Comparison of ENCODE assay signal across 14 cellular contexts in the genomic region with DNA sequence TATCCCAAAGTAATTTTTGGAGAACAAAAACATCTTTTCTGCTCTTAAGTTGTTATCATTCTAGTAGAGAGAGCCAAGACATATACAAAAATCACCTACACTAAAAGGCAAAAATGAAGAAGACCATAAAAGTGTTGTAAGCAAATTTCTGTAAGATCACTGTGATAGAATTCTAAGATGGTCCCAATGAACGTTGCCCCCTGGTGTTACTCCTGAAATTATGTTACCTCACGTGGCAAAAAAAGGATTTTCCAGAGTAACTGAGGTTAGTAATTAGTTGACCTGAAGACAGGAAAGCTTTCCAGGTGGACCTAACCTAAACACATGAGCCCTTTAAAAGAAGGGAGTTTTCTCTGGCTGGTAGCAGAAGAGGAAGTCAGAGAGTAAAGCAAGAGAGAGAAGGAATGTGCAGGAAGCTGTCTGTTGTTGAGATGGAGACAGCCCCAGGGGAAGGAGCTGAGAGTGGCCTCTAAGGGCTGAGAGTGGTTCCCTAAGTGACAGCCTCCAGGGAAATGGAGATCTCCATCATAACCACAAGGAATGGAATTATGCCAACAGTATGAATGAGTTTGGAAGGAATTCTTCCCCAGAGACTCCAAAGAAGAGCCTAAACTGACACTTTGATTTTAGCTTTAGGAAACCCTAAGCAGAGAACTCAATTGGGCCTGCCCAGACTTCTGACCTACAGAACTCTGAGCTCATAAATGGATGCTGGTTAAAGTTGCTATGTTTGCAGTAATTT.
DNase-seq lines count a peak whose midpoint lies in the region; ATAC-seq, FAIRE-seq and TF ChIP-seq lines count a peak whose summit lies in the region.
"Had no signal": no experiment of that assay in that cellular context is flagged by ENCODE, and none has a peak within 500 bp of the region (broad histone marks: within the 10 kb centered on the region; RNA-seq: fewer than 3 reads in every experiment).

No MANE protein-coding gene starts in this region.

- peaks cover 11% of the 10 kb centered on the region for H3K4me1 Mint-ChIP-seq in astrocyte (ENCODE audit: low read depth, unreplicated experiment)

- no peak overlapping the region for H3K9ac ChIP-seq in astrocyte (ENCODE audit: low read length)

- H3K27ac ChIP-seq in astrocyte (ENCODE audit: low read depth, low read length) (no peak overlapping the region), left lung (no peak overlapping the region), pancreas (no peak overlapping the region)
- no peak overlapping the region for H3K27ac ChIP-seq in effector memory CD4-positive, alpha-beta T cell (ENCODE audit: insufficient read depth, low read length, poor library complexity, severe bottlenecking)
- H3K27ac ChIP-seq: tibial artery had no signal

- intact Hi-C loops in left lung (cut with DNase I) (no loop called here), pancreas (cut with DNase I) (no loop called here)

- no peaks in the 10 kb centered on the region for H3K27me3 Mint-ChIP-seq in astrocyte (ENCODE audit: low read depth, unreplicated experiment)

- H3K9me3 ChIP-seq in BE2C (no peaks in the 10 kb centered on the region), astrocyte (ENCODE audit: insufficient read depth, low read depth, low read length) (no peaks in the 10 kb centered on the region), left lung (peaks cover 0 to 6% of the 10 kb centered on the region in 2 donors), pancreas (no peaks in the 10 kb centered on the region)
- no peaks in the 10 kb centered on the region for H3K9me3 ChIP-seq in effector memory CD4-positive, alpha-beta T cell (ENCODE audit: control insufficient read depth, low read length)
- H3K9me3 ChIP-seq: tibial artery had no signal

- WGBS in pancreas, 2 donors, result 26 to 32% methylated on average over 2 of the region's 2 CpGs

- FAIRE-seq in astrocyte (lab: Jason Lieb, UNC) (peak; percentile 97), pancreas (lab: Jason Lieb, UNC) (no peak)
- FAIRE-seq: frontal cortex, G401.6 had no signal

- no peaks in the 10 kb centered on the region for H3K36me3 Mint-ChIP-seq in astrocyte (ENCODE audit: low read depth, unreplicated experiment)

- peak; percentile 26; the same call in 1 of the 2 replicates for TF ChIP-seq CTCF in BE2C (IDR thresholded peaks at IDR 0.05; ENCODE audit: low read depth, low read length)
- TF ChIP-seq CTCF in astrocyte (IDR thresholded peaks at IDR 0.05; ENCODE audit: insufficient read depth, low read depth, low read length), result no peak
- TF ChIP-seq CTCF in left lung (IDR thresholded peaks at IDR 0.05), result no peak
- TF ChIP-seq CTCF in pancreas (IDR thresholded peaks at IDR 0.05), result no peak

- H3K4me2 ChIP-seq in astrocyte (ENCODE audit: low read length), result peak overlapping the region; percentile 11

- H3K27me3 ChIP-seq in BE2C (no peaks in the 10 kb centered on the region), astrocyte (ENCODE audit: insufficient read depth, low read length) (no peaks in the 10 kb centered on the region), left lung (no peaks in the 10 kb centered on the region), pancreas (no peaks in the 10 kb centered on the region)
- no peaks in the 10 kb centered on the region for H3K27me3 ChIP-seq in effector memory CD4-positive, alpha-beta T cell (replicated peaks; ENCODE audit: control insufficient read depth, insufficient read depth, low read length, poor library complexity, severe bottlenecking)
- H3K27me3 ChIP-seq: tibial artery had no signal

- no peaks in the 10 kb centered on the region for H3K79me2 ChIP-seq in astrocyte (ENCODE audit: insufficient read depth, low read length)

- peak overlapping the region; percentile 11 for H2AFZ ChIP-seq in astrocyte (ENCODE audit: low read depth, low read length)

- ATAC-seq in left lung, result peak; percentile 30
- no peak for ATAC-seq in HG02870 (IDR thresholded peaks at IDR 0.05; ENCODE audit: unreplicated experiment)
- ATAC-seq in pancreas, result no peak

- H3K36me3 ChIP-seq in BE2C (no peaks in the 10 kb centered on the region), astrocyte (ENCODE audit: insufficient read depth, low read length) (no peaks in the 10 kb centered on the region), left lung (no peaks in the 10 kb centered on the region), pancreas (no peaks in the 10 kb centered on the region)
- no peaks in the 10 kb centered on the region for H3K36me3 ChIP-seq in effector memory CD4-positive, alpha-beta T cell (ENCODE audit: control insufficient read depth, insufficient read depth, low read length)
- H3K36me3 ChIP-seq: tibial artery had no signal

- H3K4me3 Mint-ChIP-seq in astrocyte (ENCODE audit: unreplicated experiment), result no peak overlapping the region
- H3K4me3 Mint-ChIP-seq: T-helper 2 cell treated with Interferon-gamma antibody and Interleukin-4, amounts not matched to agents 5 μg/mL and 100 μg/mL, for 36 hours had no signal

- DNase-seq in BE2C (peak; percentile 19), HS-27A (ENCODE audit: low read depth) (peak; percentile 41), astrocyte (ENCODE audit: low read depth) (peak; percentile 72), left lung (no peak), pancreas (no peak), RPMI8226 (no peak)
- no peak for DNase-seq in effector memory CD4-positive, alpha-beta T cell
- DNase-seq: NCI-H187 treated with DMSO at 0.1 percent for 48 hours, tibial artery had no signal

- H3K4me3 ChIP-seq in BE2C (ENCODE audit: low read depth, low read length), result no peak overlapping the region
- H3K4me3 ChIP-seq in astrocyte (ENCODE audit: insufficient read depth, low read depth, low read length), result no peak overlapping the region
- H3K4me3 ChIP-seq in left lung, result no peak overlapping the region
- H3K4me3 ChIP-seq in effector memory CD4-positive, alpha-beta T cell (ENCODE audit: insufficient read depth, low read depth, low read length, poor library complexity, severe bottlenecking), result no peak overlapping the region
- H3K4me3 ChIP-seq in pancreas, result no peak overlapping the region
- H3K4me3 ChIP-seq: tibial artery had no signal

- H3K9me3 Mint-ChIP-seq in astrocyte (ENCODE audit: unreplicated experiment), result peaks cover 4% of the 10 kb centered on the region

- no peaks in the 10 kb centered on the region; the same call in 1 of the 2 replicates for H3K4me1 ChIP-seq in BE2C
- no peaks in the 10 kb centered on the region for H3K4me1 ChIP-seq in astrocyte (ENCODE audit: insufficient read depth, low read length)
- H3K4me1 ChIP-seq in left lung, result no peaks in the 10 kb centered on the region
- H3K4me1 ChIP-seq in effector memory CD4-positive, alpha-beta T cell (ENCODE audit: control insufficient read depth, insufficient read depth, low read length, poor library complexity, severe bottlenecking), result no peaks in the 10 kb centered on the region
- H3K4me1 ChIP-seq in pancreas, result no peaks in the 10 kb centered on the region

- H3K27ac Mint-ChIP-seq in astrocyte (ENCODE audit: unreplicated experiment), result peak overlapping the region; percentile 55
- H3K27ac Mint-ChIP-seq: activated T-helper 2 cell treated with anti-CD3 and anti-CD28 coated beads, Interferon-gamma antibody, Interleukin-2, Interleukin-4, amounts not matched to agents 10 μg/mL and 5 μg/mL and 100 μg/mL, durations not matched to agents 14 hours and 24 hours and 36 hours; T-helper 2 cell treated with Interferon-gamma antibody and Interleukin-4, amounts not matched to agents 5 μg/mL and 100 μg/mL, for 36 hours had no signal

- H4K20me1 ChIP-seq in astrocyte (ENCODE audit: insufficient read depth, low read length), result no peaks in the 10 kb centered on the region

Comparison
In these comparisons a context has a peak if more than half of its experiments do, and no peak if none do; other contexts are left out.
1. DNase-seq: peak in BE2C (single experiment), HS-27A (single experiment) and astrocyte (single experiment); none in left lung (0 of 2), effector memory CD4-positive, alpha-beta T cell (0 of 3), pancreas (0 of 6) and RPMI8226 (single experiment).